17 cellular contexts compared by ENCODE assay signal in the genomic region with DNA sequence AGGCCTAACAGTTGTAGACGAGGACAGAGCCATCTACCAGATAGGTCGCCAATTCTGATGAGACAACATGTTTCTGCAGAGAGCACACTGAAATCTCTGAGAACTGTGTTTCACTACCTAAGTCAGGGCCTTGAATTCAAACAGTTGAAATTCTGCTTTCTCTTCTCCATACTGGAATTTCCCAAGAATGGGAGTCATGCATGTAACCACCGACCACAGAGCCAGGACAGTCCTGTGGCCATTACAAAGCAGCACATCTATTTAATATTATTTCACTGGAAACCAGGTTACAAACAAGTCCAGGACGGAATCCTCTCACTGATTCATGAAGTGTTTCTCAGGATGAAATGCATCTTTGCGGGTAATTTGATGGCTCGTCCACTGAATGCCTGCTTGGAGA.
"Had no signal": no experiment of that assay in that cellular context is flagged by ENCODE, and none has a peak within 500 bp of the region (broad histone marks: within the 10 kb centered on the region; RNA-seq: fewer than 3 reads in every experiment).

No MANE protein-coding gene starts in this region.

- ATAC-seq: activated T-cell treated with anti-CD3 and anti-CD28 coated beads, Interleukin-2, amount 50 U/mL, for 4 hours; gastroesophageal sphincter; lower lobe of right lung; naive thymus-derived CD4-positive, alpha-beta T cell; stimulated activated memory B cell treated with anti-CD40 and anti-IgM and Interleukin-4, amounts not matched to agents 10 μg/mL and 1 μg/mL and 100 μg/mL, for 72 hours had no signal

- H3K27ac ChIP-seq: coronary artery, gastroesophageal sphincter, lower lobe of right lung, neutrophil, right atrium auricular region, tibial artery, uterus, VCaP had no signal

- DNase-seq: activated CD4-positive, alpha-beta memory T cell treated with anti-CD3 and anti-CD28 coated beads for 36 hours; activated gamma-delta T cell; activated T-cell treated with anti-CD3 and anti-CD28 coated beads, Interleukin-2, amount 50 U/mL, for 4 hours; effector memory CD4-positive, alpha-beta T cell; lower lobe of right lung; naive thymus-derived CD4-positive, alpha-beta T cell; posterior cingulate gyrus; small intestine; T-helper 9 cell; tibial artery; uterus had no signal

- H3K36me3 ChIP-seq: gastroesophageal sphincter, lower lobe of right lung, neutrophil, right atrium auricular region, tibial artery, uterus had no signal

- H3K9me3 ChIP-seq: gastroesophageal sphincter, lower lobe of right lung, neutrophil, right atrium auricular region, tibial artery, uterus had no signal

- H3K27me3 ChIP-seq: gastroesophageal sphincter, neutrophil, right atrium auricular region, tibial artery, uterus had no signal

- H3K4me1 ChIP-seq: uterus had no signal

- H3K4me3 ChIP-seq: coronary artery, gastroesophageal sphincter, lower lobe of right lung, right atrium auricular region, tibial artery, uterus had no signal
